15 cellular contexts compared by ENCODE assay signal in genomic region chr4:184420402-184420801, GRCh38. TPM values are rescaled to one million over a fixed set of nuclear protein-coding genes. Genes with fewer than 3 reads are reported as not detected.
A peak's percentile ranks its signal among the peaks of the same experiment; 100 is the strongest.
DNase-seq lines count a peak whose midpoint lies in the region; ATAC-seq and TF ChIP-seq lines count a peak whose summit lies in the region.
"Had no signal": no experiment of that assay in that cellular context is flagged by ENCODE, and none has a peak within 500 bp of the region (broad histone marks: within the 10 kb centered on the region; RNA-seq: fewer than 3 reads in every experiment).

No MANE protein-coding gene starts in this region.

- H3K4me2 ChIP-seq in BLaER1 = peak overlapping the region; percentile 74
- peak overlapping the region; percentile 60 for H3K4me2 ChIP-seq in OCI-LY7 (ENCODE audit: low read length)

- H3K27ac ChIP-seq in BLaER1 (peak overlapping the region; percentile 36; the same call in 1 of the 2 replicates), OCI-LY7 (ENCODE audit: low read depth, low read length, poor library complexity, severe bottlenecking) (no peak overlapping the region), duodenal mucosa (ENCODE audit: low read depth, low read length) (peak overlapping the region; percentile 0), uterus (no peak overlapping the region)
- H3K27ac ChIP-seq: prostate gland, WERI-Rb-1 had no signal

- no peak for TF ChIP-seq POLR2A in uterus (IDR thresholded peaks at IDR 0.05)

- BruUV-seq in OCI-LY7 (replicated peaks; lab: Mats Ljungman, UMichigan) = no TSS peak

- H3K36me3 ChIP-seq in BLaER1 = peaks cover 69% of the 10 kb centered on the region
- H3K36me3 ChIP-seq in OCI-LY7 (ENCODE audit: insufficient read depth, low read length) = peaks cover 75% of the 10 kb centered on the region
- H3K36me3 ChIP-seq in duodenal mucosa (ENCODE audit: control insufficient read depth in 1 of 2, insufficient read depth in 2 of 2, low read length in 2 of 2) = peaks cover 41 to 53% of the 10 kb centered on the region in 2 donors
- no peaks in the 10 kb centered on the region for H3K36me3 ChIP-seq in uterus
- H3K36me3 ChIP-seq: prostate gland had no signal

- DNase-seq in OCI-LY7 (ENCODE audit: low spot score) (no peak), uterus (no peak), CD1c-positive myeloid dendritic cell (ENCODE audit: extremely low spot score) (no peak)
- DNase-seq: BE2C, dermis blood vessel endothelial cell, GOT3, NCI-H1417, NCI-H510A treated with DMSO at 0.1 percent for 48 hours, WERI-Rb-1 had no signal

- H2AFZ ChIP-seq in OCI-LY7 (ENCODE audit: low read length) = peak overlapping the region; percentile 1; the same call in 1 of the 2 replicates

- H3K79me2 ChIP-seq in OCI-LY7 (ENCODE audit: insufficient read depth, low read depth, low read length) = no peaks in the 10 kb centered on the region; the same call in 1 of the 2 replicates

- CTCF ChIA-PET in OCI-LY7 (lab: Charles Lee; ENCODE audit: unreplicated experiment) = interaction anchor here (0.8 kb wide), 1 partner anchor 77 kb away, joined by 3 read pairs; no protein-coding TSS in a partner anchor

- no peak overlapping the region for H3K4me3 ChIP-seq in BLaER1
- H3K4me3 ChIP-seq in OCI-LY7 (ENCODE audit: low read depth, low read length, poor library complexity, severe bottlenecking) = no peak overlapping the region
- peak overlapping the region in 1 of 2 donors; percentile 1 for H3K4me3 ChIP-seq in duodenal mucosa (ENCODE audit: low read depth in 1 of 2, low read length in 2 of 2)
- no peak overlapping the region for H3K4me3 ChIP-seq in uterus
- H3K4me3 ChIP-seq: prostate gland had no signal

- ATAC-seq in GM18517 (IDR thresholded peaks at IDR 0.05; ENCODE audit: unreplicated experiment) = peak; percentile 9
- no peak for ATAC-seq in GM19467 (IDR thresholded peaks at IDR 0.05; ENCODE audit: unreplicated experiment)
- ATAC-seq in HG03095 (IDR thresholded peaks at IDR 0.05; ENCODE audit: unreplicated experiment) = no peak

- no peaks in the 10 kb centered on the region for H3K9me2 ChIP-seq in OCI-LY7 (ENCODE audit: insufficient read depth, low read length)

- H3K27me3 ChIP-seq in BLaER1 = no peaks in the 10 kb centered on the region
- no peaks in the 10 kb centered on the region for H3K27me3 ChIP-seq in duodenal mucosa (ENCODE audit: control insufficient read depth in 1 of 2, insufficient read depth in 2 of 2, low read length in 2 of 2)
- no peaks in the 10 kb centered on the region for H3K27me3 ChIP-seq in uterus
- H3K27me3 ChIP-seq: BE2C had no signal

- H4K20me1 ChIP-seq in BLaER1 = peaks cover 7% of the 10 kb centered on the region; the same call in 1 of the 2 replicates
- H4K20me1 ChIP-seq in OCI-LY7 (ENCODE audit: insufficient read depth, low read length) = no peaks in the 10 kb centered on the region

- no peak overlapping the region for H3K9ac ChIP-seq in BLaER1
- H3K9ac ChIP-seq in duodenal mucosa (ENCODE audit: low read depth in 1 of 2, low read length in 2 of 2) = no peak overlapping the region

- H3K9me3 ChIP-seq in BLaER1 (peaks cover 17% of the 10 kb centered on the region), OCI-LY7 (ENCODE audit: low read length) (peaks cover 11% of the 10 kb centered on the region), duodenal mucosa (ENCODE audit: control insufficient read depth in 1 of 2, low read length in 2 of 2) (no peaks in the 10 kb centered on the region), uterus (no peaks in the 10 kb centered on the region)
- H3K9me3 ChIP-seq: prostate gland had no signal

- intact Hi-C loops in OCI-LY7 (cut with micrococcal nuclease; ENCODE audit: unreplicated experiment) = no loop called here
- intact Hi-C loops in uterus (cut with DNase I; ENCODE audit: low total_unique reads) = no loop called here

- H3K4me1 ChIP-seq in BLaER1 (peaks cover 58% of the 10 kb centered on the region), OCI-LY7 (ENCODE audit: insufficient read depth, low read length, poor library complexity, severe bottlenecking) (peaks cover 41% of the 10 kb centered on the region), duodenal mucosa (ENCODE audit: control insufficient read depth in 1 of 2, insufficient read depth in 2 of 2, low read length in 2 of 2) (peaks cover 30 to 39% of the 10 kb centered on the region in 2 donors), uterus (no peaks in the 10 kb centered on the region)
- H3K4me1 ChIP-seq: BE2C had no signal

- POLR2A ChIA-PET in OCI-LY7 (lab: Charles Lee) = interaction anchor here (0.8 to 1.9 kb wide), 8 partner anchors 10 to 140 kb away, joined by 3 to 10 read pairs (median 4); no protein-coding TSS in a partner anchor

- TF ChIP-seq CTCF in OCI-LY7 (conservative IDR thresholded peaks at IDR 0.05; ENCODE audit: low read length) (no peak), uterus (IDR thresholded peaks at IDR 0.05) (no peak)

RNA-seq across cellular contexts. Expression of gene IRF2, which starts 53.9 kb away (rescaled TPM):
- 29.7 and 32.3 TPM in 2 replicates for total RNA-seq in OCI-LY7 (2014; rRNA removed; shearing (Covaris generic))
- total RNA-seq in OCI-LY7 (2022) (31.8 and 37.8 TPM in 2 replicates), uterus (10 to 100 TPM in 3 of 4 donors, 1 to 10 TPM in 1; 7.9 to 45.7 (median 35.7) TPM)

Comparison
In these comparisons a context has a peak if more than half of its experiments do, and no peak if none do; other contexts are left out.
1. H3K27ac ChIP-seq: peak in BLaER1 (single experiment) and duodenal mucosa (single experiment); none in OCI-LY7 (single experiment) and uterus (0 of 2).